Comparison of ENCODE assay signal across 16 cellular contexts in genomic region chr5:79464278-79464677, GRCh38.
"Had no signal": no experiment of that assay in that cellular context is flagged by ENCODE, and none has a peak within 500 bp of the region (broad histone marks: within the 10 kb centered on the region; RNA-seq: fewer than 3 reads in every experiment).

No MANE protein-coding gene starts in this region.

- DNase-seq: activated CD4-positive, alpha-beta memory T cell treated with anti-CD3 and anti-CD28 coated beads, Interleukin-2, amount 10 ng/mL, durations not matched to agents 7 days and 5 days; activated CD4-positive, alpha-beta T cell treated with anti-CD3 and anti-CD28 coated beads for 48 hours; activated CD4-positive, CD25-positive, alpha-beta regulatory T cell; activated CD8-positive, alpha-beta memory T cell treated with anti-CD3 and anti-CD28 coated beads, Interleukin-2, amount 10 ng/mL, durations not matched to agents 7 days and 5 days; activated naive CD4-positive, alpha-beta T cell treated with anti-CD3 and anti-CD28 coated beads for 36 hours; aorta; brain microvascular endothelial cell; cortex of kidney; stimulated activated CD4-positive, alpha-beta T cell treated with anti-CD3 and anti-CD28 coated beads, Interleukin-4, amount 100 ng/mL, for 4 hours; T-cell; testis; upper lobe of right lung had no signal

- H3K36me3 ChIP-seq: brain microvascular endothelial cell, esophagus muscularis mucosa, upper lobe of right lung had no signal

- ATAC-seq: activated CD8-positive, alpha-beta memory T cell treated with anti-CD3 and anti-CD28 coated beads, Interleukin-2, amount 10 ng/mL, durations not matched to agents 7 days and 5 days; sciatic nerve; stimulated activated memory B cell treated with anti-CD40 and anti-IgM and Interleukin-4, amounts not matched to agents 10 μg/mL and 1 μg/mL and 100 μg/mL, for 72 hours had no signal

- H3K27ac Mint-ChIP-seq: activated CD4-positive, alpha-beta memory T cell treated with anti-CD3 and anti-CD28 coated beads, Interleukin-2, amount 10 ng/mL, durations not matched to agents 7 days and 5 days; activated CD8-positive, alpha-beta memory T cell treated with anti-CD3 and anti-CD28 coated beads, Interleukin-2, amount 10 ng/mL, durations not matched to agents 7 days and 5 days; activated naive CD4-positive, alpha-beta T cell treated with anti-CD3 and anti-CD28 coated beads for 36 hours; stimulated activated memory B cell treated with anti-CD40 and anti-IgM and Interleukin-4, amounts not matched to agents 10 μg/mL and 1 μg/mL and 100 μg/mL, for 72 hours; T-cell had no signal

- H3K9me3 ChIP-seq: esophagus muscularis mucosa, testis, upper lobe of right lung had no signal

- H3K36me3 Mint-ChIP-seq: activated CD8-positive, alpha-beta memory T cell treated with anti-CD3 and anti-CD28 coated beads, Interleukin-2, amount 10 ng/mL, durations not matched to agents 7 days and 5 days; stimulated activated memory B cell treated with anti-CD40 and anti-IgM and Interleukin-4, amounts not matched to agents 10 μg/mL and 1 μg/mL and 100 μg/mL, for 72 hours; T-cell had no signal

- H3K4me3 ChIP-seq: esophagus muscularis mucosa, lung, testis, upper lobe of right lung had no signal

- H3K9me3 Mint-ChIP-seq: activated CD4-positive, alpha-beta memory T cell treated with anti-CD3 and anti-CD28 coated beads, Interleukin-2, amount 10 ng/mL, durations not matched to agents 7 days and 5 days; activated naive CD4-positive, alpha-beta T cell treated with anti-CD3 and anti-CD28 coated beads for 36 hours; stimulated activated memory B cell treated with anti-CD40 and anti-IgM and Interleukin-4, amounts not matched to agents 10 μg/mL and 1 μg/mL and 100 μg/mL, for 72 hours; T-cell had no signal

- H3K27ac ChIP-seq: brain microvascular endothelial cell, esophagus muscularis mucosa, testis, upper lobe of right lung had no signal

- H3K4me1 ChIP-seq: testis, upper lobe of right lung had no signal

- H3K27me3 ChIP-seq: brain microvascular endothelial cell, esophagus muscularis mucosa, testis, upper lobe of right lung had no signal
